In the genomic region with DNA sequence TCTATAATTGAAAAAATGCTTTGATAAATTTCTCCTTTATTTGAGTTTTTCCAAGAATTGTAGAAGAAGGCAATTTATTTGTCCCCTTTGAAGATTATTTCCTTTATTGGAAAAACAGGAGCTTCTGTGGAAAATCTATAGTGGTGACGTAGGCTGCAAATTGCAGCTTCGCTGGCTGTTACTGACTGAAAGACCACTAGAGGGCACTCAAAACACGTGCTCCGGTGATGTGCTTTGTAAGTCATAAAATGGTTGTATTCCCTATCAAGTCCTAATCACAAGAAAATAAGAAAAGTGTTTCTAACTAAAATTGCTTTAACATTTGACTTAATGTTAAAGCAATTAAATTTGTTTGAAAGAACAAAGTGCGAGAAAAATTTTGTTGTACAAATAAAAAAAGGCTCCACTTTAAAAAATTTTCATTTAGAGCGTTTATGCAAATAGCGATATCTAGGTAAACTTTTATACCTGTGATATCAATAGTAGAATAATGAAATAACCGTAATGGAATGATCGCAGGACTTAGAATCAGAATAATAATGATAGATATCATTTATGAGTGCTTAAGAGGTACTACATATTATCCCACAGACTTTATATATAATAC, we compare ENCODE assay signal across 9 cellular contexts.
A peak's percentile ranks its signal among the peaks of the same experiment; 100 is the strongest.
DNase-seq lines count a peak whose midpoint lies in the region; ATAC-seq and TF ChIP-seq lines count a peak whose summit lies in the region.
"Had no signal": no experiment of that assay in that cellular context is flagged by ENCODE, and none has a peak within 500 bp of the region (broad histone marks: within the 10 kb centered on the region; RNA-seq: fewer than 3 reads in every experiment).

No MANE protein-coding gene starts in this region.

- DNase-seq in AG04449 (ENCODE audit: low read depth, low spot score) (peak; percentile 10), GM12864 (ENCODE audit: low read depth) (peak; percentile 13), SJSA1 (ENCODE audit: low read depth in 1 of 2, low spot score in 2 of 2) (peak; percentile 70 to 79), endothelial cell (ENCODE audit: low spot score) (peak; percentile 45), mucosa of descending colon (peak in 1 of 3 donors; percentile 50), cortex of kidney (lab: John Stamatoyannopoulos, UW) (no peak)

- no peaks in the 10 kb centered on the region for H3K36me3 Mint-ChIP-seq in endothelial cell (ENCODE audit: low read depth, unreplicated experiment)
- H3K36me3 Mint-ChIP-seq: IgD-negative memory B cell had no signal

- H3K9me2 ChIP-seq in Loucy (replicated peaks; ENCODE audit: low read depth, low read length), result no peaks in the 10 kb centered on the region

- H3K4me3 ChIP-seq in AG04449 (ENCODE audit: low read depth, low read length) (no peak overlapping the region), GM12864 (ENCODE audit: low read depth, low read length) (no peak overlapping the region), HEK293 (ENCODE audit: low read depth, low read length) (no peak overlapping the region), Loucy (ENCODE audit: low read length, poor library complexity, severe bottlenecking) (no peak overlapping the region), SJSA1 (no peak overlapping the region), mucosa of descending colon (no peak overlapping the region)

- H2AFZ ChIP-seq in Loucy (ENCODE audit: low read length), result no peak overlapping the region

- H4K20me1 ChIP-seq in Loucy (ENCODE audit: insufficient read depth, low read length, poor library complexity, severe bottlenecking), result no peaks in the 10 kb centered on the region

- no peaks in the 10 kb centered on the region for H3K9me3 Mint-ChIP-seq in endothelial cell (ENCODE audit: unreplicated experiment)

- H3K4me2 ChIP-seq in Loucy (ENCODE audit: low read depth, low read length, poor library complexity, severe bottlenecking), result no peak overlapping the region

- H3K4me1 Mint-ChIP-seq in endothelial cell (ENCODE audit: unreplicated experiment), result no peaks in the 10 kb centered on the region
- H3K4me1 Mint-ChIP-seq: IgD-negative memory B cell had no signal

- no peaks in the 10 kb centered on the region for H3K36me3 ChIP-seq in HEK293 (ENCODE audit: control insufficient read depth in 2 of 2, insufficient read depth in 1 of 2, low read length in 2 of 2)
- H3K36me3 ChIP-seq in Loucy (ENCODE audit: insufficient read depth, low read length), result no peaks in the 10 kb centered on the region
- H3K36me3 ChIP-seq in SJSA1, result no peaks in the 10 kb centered on the region
- no peaks in the 10 kb centered on the region for H3K36me3 ChIP-seq in mucosa of descending colon (ENCODE audit: low read depth)

- POLR2A ChIA-PET in AG04449 (lab: Yijun Ruan, JAX) (no interaction called here), HEK293 (lab: Yijun Ruan, JAX) (no interaction called here)

- H3K27ac ChIP-seq in HEK293 (ENCODE audit: extremely low read depth, low read depth, low read length) (no peak overlapping the region), SJSA1 (no peak overlapping the region)

- CTCF ChIA-PET in AG04449 (lab: Yijun Ruan, JAX), result interaction anchor here (0.9 kb wide), 1 partner anchor 11 kb away, joined by 3 read pairs; no protein-coding TSS in a partner anchor
- CTCF ChIA-PET in HEK293 (lab: Yijun Ruan, JAX), result interaction anchor here (0.5 to 1.6 kb wide), 20 partner anchors 9 to 657 kb away, joined by 3 to 6 read pairs (median 3); no protein-coding TSS in a partner anchor

- H3K27me3 ChIP-seq in Loucy (ENCODE audit: insufficient read depth, low read length, poor library complexity, severe bottlenecking) (no peaks in the 10 kb centered on the region), SJSA1 (replicated peaks) (no peaks in the 10 kb centered on the region)

- TF ChIP-seq CTCF in AG04449 (IDR thresholded peaks at IDR 0.05; ENCODE audit: insufficient read depth, low read length, missing control alignments), result peak; percentile 67
- TF ChIP-seq CTCF in GM12864 (IDR thresholded peaks at IDR 0.05; ENCODE audit: low read depth, low read length, missing control alignments), result peak; percentile 78
- no peak for TF ChIP-seq CTCF in HEK293 (tag by site-specific recombination; IDR thresholded peaks at IDR 0.05)
- TF ChIP-seq CTCF in Loucy (conservative IDR thresholded peaks at IDR 0.05; ENCODE audit: low read length), result peak; percentile 95
- peak; percentile 85 for TF ChIP-seq CTCF in endothelial cell (IDR thresholded peaks at IDR 0.05; ENCODE audit: unreplicated experiment)
- TF ChIP-seq CTCF in mucosa of descending colon (IDR thresholded peaks at IDR 0.05), result peak; percentile 67

- no peak overlapping the region for H3K4me3 Mint-ChIP-seq in endothelial cell (ENCODE audit: unreplicated experiment)
- H3K4me3 Mint-ChIP-seq: IgD-negative memory B cell had no signal

- H3K9me3 ChIP-seq in HEK293 (ENCODE audit: control insufficient read depth, insufficient read depth, low read depth, low read length) (no peaks in the 10 kb centered on the region), Loucy (ENCODE audit: insufficient read depth, low read depth, low read length) (no peaks in the 10 kb centered on the region), SJSA1 (replicated peaks) (no peaks in the 10 kb centered on the region), mucosa of descending colon (no peaks in the 10 kb centered on the region)

- no peak overlapping the region for H3K27ac Mint-ChIP-seq in endothelial cell (ENCODE audit: unreplicated experiment)
- H3K27ac Mint-ChIP-seq: IgD-negative memory B cell had no signal

- no peaks in the 10 kb centered on the region for H3F3A ChIP-seq in Loucy (ENCODE audit: low read depth)

- no peaks in the 10 kb centered on the region for H3K4me1 ChIP-seq in HEK293 (ENCODE audit: control insufficient read depth, insufficient read depth, low read length)
- no peaks in the 10 kb centered on the region for H3K4me1 ChIP-seq in Loucy (ENCODE audit: insufficient read depth, low read length, poor library complexity, severe bottlenecking)
- H3K4me1 ChIP-seq in SJSA1 (replicated peaks), result no peaks in the 10 kb centered on the region
- no peaks in the 10 kb centered on the region for H3K4me1 ChIP-seq in mucosa of descending colon (ENCODE audit: low read depth)

- ATAC-seq in mucosa of descending colon, result peak; percentile 60

- no peak overlapping the region for H3K9ac ChIP-seq in Loucy (ENCODE audit: low read depth, low read length, poor library complexity, severe bottlenecking)

- no peaks in the 10 kb centered on the region for H3K79me2 ChIP-seq in Loucy (ENCODE audit: insufficient read depth, low read length)

- intact Hi-C loops in mucosa of descending colon (cut with DNase I, micrococcal nuclease), result no loop called here

- no peaks in the 10 kb centered on the region for H3K27me3 Mint-ChIP-seq in endothelial cell (ENCODE audit: unreplicated experiment)
- H3K27me3 Mint-ChIP-seq: IgD-negative memory B cell had no signal

TF ChIP-seq in HEK293, 187 proteins besides CTCF, POLR2A, EP300 and RAD21 (continues in another document):
- TF ChIP-seq, protein P1, sequence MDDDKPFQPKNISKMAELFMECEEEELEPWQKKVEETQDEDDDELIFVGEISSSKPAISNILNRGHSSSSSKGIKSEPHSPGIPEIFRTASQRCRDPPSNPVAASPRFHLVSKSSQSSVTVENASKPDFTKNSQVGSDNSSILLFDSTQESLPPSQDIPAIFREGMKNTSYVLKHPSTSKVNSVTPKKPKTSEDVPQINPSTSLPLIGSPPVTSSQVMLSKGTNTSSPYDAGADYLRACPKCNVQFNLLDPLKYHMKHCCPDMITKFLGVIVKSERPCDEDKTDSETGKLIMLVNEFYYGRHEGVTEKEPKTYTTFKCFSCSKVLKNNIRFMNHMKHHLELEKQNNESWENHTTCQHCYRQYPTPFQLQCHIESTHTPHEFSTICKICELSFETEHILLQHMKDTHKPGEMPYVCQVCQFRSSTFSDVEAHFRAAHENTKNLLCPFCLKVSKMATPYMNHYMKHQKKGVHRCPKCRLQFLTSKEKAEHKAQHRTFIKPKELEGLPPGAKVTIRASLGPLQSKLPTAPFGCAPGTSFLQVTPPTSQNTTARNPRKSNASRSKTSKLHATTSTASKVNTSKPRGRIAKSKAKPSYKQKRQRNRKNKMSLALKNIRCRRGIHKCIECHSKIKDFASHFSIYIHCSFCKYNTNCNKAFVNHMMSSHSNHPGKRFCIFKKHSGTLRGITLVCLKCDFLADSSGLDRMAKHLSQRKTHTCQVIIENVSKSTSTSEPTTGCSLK (tag by site-specific recombination; IDR thresholded peaks at IDR 0.05), result no peak
- TF ChIP-seq ZNF654 (tag by site-specific recombination; IDR thresholded peaks at IDR 0.05; ENCODE audit: low read depth) (peak; percentile 64), GLIS2 (tag by site-specific recombination; IDR thresholded peaks at IDR 0.05) (no peak), ZNF404 (tag by site-specific recombination; IDR thresholded peaks at IDR 0.05) (no peak)
- TF ChIP-seq, protein P2, sequence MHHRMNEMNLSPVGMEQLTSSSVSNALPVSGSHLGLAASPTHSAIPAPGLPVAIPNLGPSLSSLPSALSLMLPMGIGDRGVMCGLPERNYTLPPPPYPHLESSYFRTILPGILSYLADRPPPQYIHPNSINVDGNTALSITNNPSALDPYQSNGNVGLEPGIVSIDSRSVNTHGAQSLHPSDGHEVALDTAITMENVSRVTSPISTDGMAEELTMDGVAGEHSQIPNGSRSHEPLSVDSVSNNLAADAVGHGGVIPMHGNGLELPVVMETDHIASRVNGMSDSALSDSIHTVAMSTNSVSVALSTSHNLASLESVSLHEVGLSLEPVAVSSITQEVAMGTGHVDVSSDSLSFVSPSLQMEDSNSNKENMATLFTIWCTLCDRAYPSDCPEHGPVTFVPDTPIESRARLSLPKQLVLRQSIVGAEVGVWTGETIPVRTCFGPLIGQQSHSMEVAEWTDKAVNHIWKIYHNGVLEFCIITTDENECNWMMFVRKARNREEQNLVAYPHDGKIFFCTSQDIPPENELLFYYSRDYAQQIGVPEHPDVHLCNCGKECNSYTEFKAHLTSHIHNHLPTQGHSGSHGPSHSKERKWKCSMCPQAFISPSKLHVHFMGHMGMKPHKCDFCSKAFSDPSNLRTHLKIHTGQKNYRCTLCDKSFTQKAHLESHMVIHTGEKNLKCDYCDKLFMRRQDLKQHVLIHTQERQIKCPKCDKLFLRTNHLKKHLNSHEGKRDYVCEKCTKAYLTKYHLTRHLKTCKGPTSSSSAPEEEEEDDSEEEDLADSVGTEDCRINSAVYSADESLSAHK (tag by site-specific recombination; IDR thresholded peaks at IDR 0.05), result no peak
- TF ChIP-seq, protein P3, sequence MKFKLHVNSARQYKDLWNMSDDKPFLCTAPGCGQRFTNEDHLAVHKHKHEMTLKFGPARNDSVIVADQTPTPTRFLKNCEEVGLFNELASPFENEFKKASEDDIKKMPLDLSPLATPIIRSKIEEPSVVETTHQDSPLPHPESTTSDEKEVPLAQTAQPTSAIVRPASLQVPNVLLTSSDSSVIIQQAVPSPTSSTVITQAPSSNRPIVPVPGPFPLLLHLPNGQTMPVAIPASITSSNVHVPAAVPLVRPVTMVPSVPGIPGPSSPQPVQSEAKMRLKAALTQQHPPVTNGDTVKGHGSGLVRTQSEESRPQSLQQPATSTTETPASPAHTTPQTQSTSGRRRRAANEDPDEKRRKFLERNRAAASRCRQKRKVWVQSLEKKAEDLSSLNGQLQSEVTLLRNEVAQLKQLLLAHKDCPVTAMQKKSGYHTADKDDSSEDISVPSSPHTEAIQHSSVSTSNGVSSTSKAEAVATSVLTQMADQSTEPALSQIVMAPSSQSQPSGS (tag by site-specific recombination; IDR thresholded peaks at IDR 0.05; ENCODE audit: low read depth), result peak; percentile 27; the same call in 1 of the 2 replicates
